8 cellular contexts compared by ENCODE assay signal in the genomic region with DNA sequence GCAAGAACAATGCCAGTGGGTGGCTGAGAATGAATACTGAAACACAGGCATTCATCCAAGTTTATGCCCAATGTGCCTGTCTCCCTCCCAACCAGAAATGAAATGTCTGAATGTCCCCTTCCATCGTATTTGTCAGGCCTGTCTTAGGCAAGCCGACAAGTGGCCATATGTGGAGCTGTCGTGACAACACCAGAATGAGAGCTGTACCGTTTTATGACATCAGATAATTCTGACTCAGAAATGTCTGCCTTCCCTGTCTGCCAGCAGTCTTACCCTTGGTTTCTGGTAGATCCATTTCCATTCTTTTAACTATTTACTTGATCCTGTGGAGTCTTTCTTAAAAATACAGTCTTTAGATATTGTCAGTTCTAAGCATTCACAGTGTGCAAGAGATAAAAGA.
"Had no signal": no experiment of that assay in that cellular context is flagged by ENCODE, and none has a peak within 500 bp of the region (broad histone marks: within the 10 kb centered on the region; RNA-seq: fewer than 3 reads in every experiment).

No MANE protein-coding gene starts in this region.

- H3K27ac Mint-ChIP-seq: IgD-negative memory B cell had no signal

- ATAC-seq: HepG2 had no signal

- H3K27me3 Mint-ChIP-seq: IgD-negative memory B cell had no signal

- H3K27ac ChIP-seq: HL-60 had no signal

- FAIRE-seq: HepG2, HTR-8/SVneo had no signal

- DNase-seq: IMR-90, Karpas-422, KBM-7, KG1 had no signal
